Comparison of ENCODE assay signal across 8 cellular contexts in genomic region chr9:137296214-137297059, GRCh38. TPM values are rescaled to one million over a fixed set of nuclear protein-coding genes. Genes with fewer than 3 reads are reported as not detected.
DNase-seq lines count a peak whose midpoint lies in the region; ATAC-seq and TF ChIP-seq lines count a peak whose summit lies in the region.

No MANE protein-coding gene starts in this region.

- WGBS in mammary epithelial cell (ENCODE audit: low coverage, missing lambda C conversion rate), result 91% methylated on average over 22 of the region's 51 CpGs
- WGBS in endodermal cell (ENCODE audit: insufficient coverage in 1 of 2, insufficient read length in 1 of 2), 2 experiments, result 49 to 57% methylated on average over 21 to 51 of the region's 51 CpGs
- WGBS in aorta, 2 donors, result 53 to 62% methylated on average over 49 to 51 of the region's 51 CpGs

- H3K36me3 Mint-ChIP-seq in MCF 10A (ENCODE audit: insufficient read depth, unreplicated experiment) (peaks cover 5% of the 10 kb centered on the region), endodermal cell (ENCODE audit: low read depth) (no peaks in the 10 kb centered on the region), mesothelial cell of epicardium (no peaks in the 10 kb centered on the region)

- TF ChIP-seq CTCF in MCF 10A (IDR thresholded peaks at IDR 0.05; ENCODE audit: unreplicated experiment) (no peak), mammary epithelial cell (conservative IDR thresholded peaks at IDR 0.05 in 1 of 2, IDR thresholded peaks at IDR 0.05 in 1 of 2; ENCODE audit: extremely low read depth in 1 of 2, insufficient read depth in 1 of 2, low read depth in 1 of 2, low read length in 2 of 2) (no peak), endodermal cell (conservative IDR thresholded peaks at IDR 0.05) (no peak), mesothelial cell of epicardium (IDR thresholded peaks at IDR 0.05; ENCODE audit: unreplicated experiment) (no peak)

- H3K27me3 Mint-ChIP-seq in MCF 10A (ENCODE audit: insufficient read depth, unreplicated experiment), result peaks cover 11% of the 10 kb centered on the region
- H3K27me3 Mint-ChIP-seq in endodermal cell (ENCODE audit: insufficient read depth), result peaks cover 60% of the 10 kb centered on the region
- peaks cover 62% of the 10 kb centered on the region for H3K27me3 Mint-ChIP-seq in mesothelial cell of epicardium (ENCODE audit: low read depth)

- H3K27ac ChIP-seq in mammary epithelial cell (ENCODE audit: insufficient read depth, low read depth, low read length), result no peak overlapping the region
- H3K27ac ChIP-seq in endodermal cell (ENCODE audit: low read depth, low read length), result peak overlapping the region; percentile 89
- H3K27ac ChIP-seq in aorta (ENCODE audit: low read depth in 1 of 2, low read length in 2 of 2), result no peak overlapping the region

- peaks cover 2% of the 10 kb centered on the region for H4K20me1 ChIP-seq in mammary epithelial cell (ENCODE audit: insufficient read depth, low read length)

- no peak overlapping the region for H2AFZ ChIP-seq in mammary epithelial cell (ENCODE audit: low read depth, low read length)

- POLR2A ChIA-PET in MCF 10A (lab: Yijun Ruan, JAX), result no interaction called here

- H3K4me3 ChIP-seq in mammary epithelial cell (replicated peaks in 1 of 3; ENCODE audit: insufficient read depth in 1 of 3, low read depth in 2 of 3, low read length in 3 of 3) (no peak overlapping the region), endodermal cell (ENCODE audit: low read length) (no peak overlapping the region), aorta (ENCODE audit: low read length in 2 of 2) (no peak overlapping the region)

- BruUV-seq in MCF 10A (replicated peaks; lab: Mats Ljungman, UMichigan), result no TSS peak
- BruUV-seq in mammary epithelial cell (replicated peaks; lab: Mats Ljungman, UMichigan), result no TSS peak

- H3K79me2 ChIP-seq in mammary epithelial cell (ENCODE audit: insufficient read depth, low read length), result no peaks in the 10 kb centered on the region

- dilution Hi-C loops in mammary epithelial cell (cut with HindIII; ENCODE audit: low sequenced_read_pairs), result no loop called here

- H3K9me3 ChIP-seq in mammary epithelial cell (replicated peaks; ENCODE audit: insufficient read depth, low read length), result no peaks in the 10 kb centered on the region
- no peaks in the 10 kb centered on the region for H3K9me3 ChIP-seq in endodermal cell (ENCODE audit: control insufficient read depth, low read length)
- H3K9me3 ChIP-seq in aorta (ENCODE audit: control insufficient read depth, low read length), result peaks cover 3% of the 10 kb centered on the region

- H3K4me2 ChIP-seq in mammary epithelial cell (ENCODE audit: insufficient read depth, low read depth, low read length), result no peak overlapping the region

- H3K4me1 Mint-ChIP-seq in MCF 10A (ENCODE audit: insufficient read depth, unreplicated experiment) (no peaks in the 10 kb centered on the region), endodermal cell (peaks cover 21% of the 10 kb centered on the region), mesothelial cell of epicardium (peaks cover 20% of the 10 kb centered on the region)

- H3K27ac Mint-ChIP-seq in MCF 10A (ENCODE audit: low read depth, unreplicated experiment), result no peak overlapping the region
- no peak overlapping the region for H3K27ac Mint-ChIP-seq in endodermal cell
- no peak overlapping the region for H3K27ac Mint-ChIP-seq in mesothelial cell of epicardium

- DNase-seq in MCF 10A (ENCODE audit: unreplicated experiment) (no peak), mammary epithelial cell (no peak), endodermal cell (peak; percentile 68), mesothelial cell of epicardium (ENCODE audit: low spot score in 2 of 2, unreplicated experiment in 2 of 2) (no peak), aorta (no peak), epidermal melanocyte (ENCODE audit: insufficient read length, low spot score) (no peak)

- H3K27me3 ChIP-seq in mammary epithelial cell (ENCODE audit: insufficient read depth, low read length) (peaks cover 2% of the 10 kb centered on the region), endodermal cell (ENCODE audit: control insufficient read depth, insufficient read depth, low read length, poor library complexity, severe bottlenecking) (peaks cover 53% of the 10 kb centered on the region), aorta (ENCODE audit: control insufficient read depth in 1 of 2, insufficient read depth in 2 of 2, low read length in 1 of 2) (no peaks in the 10 kb centered on the region)

- in situ Hi-C loops in mammary epithelial cell (cut with MboI; ENCODE audit: low sequenced_read_pairs in 2 of 2), result loop anchor here (10.0 kb wide), 3 partner anchors 138 to 228 kb away; partner anchors contain the start of gene ENTPD8 (in 1 of the 2)

- CTCF ChIA-PET in MCF 10A (lab: Yijun Ruan, JAX) (interaction anchor here (0.6 to 1.3 kb wide), 3 partner anchors 8 to 149 kb away, joined by 3 to 4 read pairs (median 4); no protein-coding TSS in a partner anchor), mammary epithelial cell (lab: Charles Lee; ENCODE audit: low non-redundant PET) (no interaction called here)

- ATAC-seq in aorta (ENCODE audit: low FRiP score) (peak; percentile 22), HG03196 (IDR thresholded peaks at IDR 0.05; ENCODE audit: unreplicated experiment) (no peak), HG03521 (IDR thresholded peaks at IDR 0.05; ENCODE audit: unreplicated experiment) (no peak)

- no peaks in the 10 kb centered on the region for H3K36me3 ChIP-seq in mammary epithelial cell (ENCODE audit: insufficient read depth, low read length)
- H3K36me3 ChIP-seq in endodermal cell (ENCODE audit: control insufficient read depth, insufficient read depth, low read length), result no peaks in the 10 kb centered on the region
- H3K36me3 ChIP-seq in aorta (ENCODE audit: control insufficient read depth in 1 of 2, insufficient read depth in 2 of 2, low read length in 1 of 2), result no peaks in the 10 kb centered on the region

- intact Hi-C loops in MCF 10A (cut with micrococcal nuclease) (no loop called here), mammary epithelial cell (cut with micrococcal nuclease) (no loop called here), aorta (cut with DNase I) (loop anchor here in 1 of 2 donors (10.0 kb wide), 1 partner anchor 108 kb away; no protein-coding TSS in a partner anchor)

- no peaks in the 10 kb centered on the region for H3K9me3 Mint-ChIP-seq in MCF 10A (ENCODE audit: unreplicated experiment)
- H3K9me3 Mint-ChIP-seq in endodermal cell, result peaks cover 5% of the 10 kb centered on the region
- H3K9me3 Mint-ChIP-seq in mesothelial cell of epicardium, result no peaks in the 10 kb centered on the region

- H3K4me3 Mint-ChIP-seq in MCF 10A (ENCODE audit: unreplicated experiment), result peak overlapping the region; percentile 44
- peak overlapping the region; percentile 43 for H3K4me3 Mint-ChIP-seq in endodermal cell
- peak overlapping the region; percentile 68 for H3K4me3 Mint-ChIP-seq in mesothelial cell of epicardium

- H3K4me1 ChIP-seq in mammary epithelial cell (ENCODE audit: insufficient read depth, low read length) (peaks cover 24% of the 10 kb centered on the region), endodermal cell (ENCODE audit: control insufficient read depth, insufficient read depth, low read length) (peaks cover 3% of the 10 kb centered on the region), aorta (ENCODE audit: control insufficient read depth in 1 of 2, insufficient read depth in 2 of 2, low read length in 2 of 2) (no peaks in the 10 kb centered on the region)

- H3K9ac ChIP-seq in mammary epithelial cell (ENCODE audit: insufficient read depth, low read length) (no peak overlapping the region), endodermal cell (ENCODE audit: extremely low read depth, low read length, poor library complexity, severe bottlenecking) (no peak overlapping the region)

RNA-seq across cellular contexts. Expression of gene NRARP, which starts 5.6 kb away (rescaled TPM):
- total RNA-seq in MCF 10A (2022) (1.4 and 2.2 TPM in 2 replicates), mammary epithelial cell (1 to 10 TPM in 1 of 2 donors, under 1 TPM in 1; 0.50 to 1.2 TPM), endodermal cell (10 to 100 TPM; 12.1 to 12.9 TPM), mesothelial cell of epicardium (7.4 to 9.6 TPM (median 9.2 TPM) in 3 replicates), aorta (10 to 100 TPM; 13.3 to 26.6 TPM)
- polyA plus RNA-seq in mammary epithelial cell (0.37 TPM), aorta (under 1 TPM; 0.50 to 0.97 TPM)
- polyA minus RNA-seq in mammary epithelial cell, result not detected
- 59.0 TPM for polyA plus RNA-seq in endodermal cell (2013, experiment 1 of 2)
- 52.6 TPM for polyA plus RNA-seq in endodermal cell (2013, experiment 2 of 2)

RNA-seq across cellular contexts. Expression of gene TOR4A, which starts 18.9 kb away (rescaled TPM):
- 20.6 and 21.9 TPM in 2 replicates for total RNA-seq in MCF 10A (2022)
- total RNA-seq in mammary epithelial cell, result 1 to 10 TPM in 1 of 2 donors, under 1 TPM in 1; 0.73 to 1.5 TPM
- 0.11 TPM for polyA plus RNA-seq in mammary epithelial cell
- polyA minus RNA-seq in mammary epithelial cell, result not detected
- total RNA-seq in endodermal cell, result 10 to 100 TPM; 14.2 to 18.9 TPM
- 4.6 TPM for polyA plus RNA-seq in endodermal cell (2013, experiment 1 of 2)
- polyA plus RNA-seq in endodermal cell (2013, experiment 2 of 2), result 5.1 TPM
- 5.7 to 6.5 TPM (median 6.5 TPM) in 3 replicates for total RNA-seq in mesothelial cell of epicardium
- total RNA-seq in aorta, result 10 to 100 TPM; 10.4 to 14.0 TPM
- polyA plus RNA-seq in aorta, result 1 to 10 TPM; 2.6 to 6.0 TPM

RNA-seq across cellular contexts. Expression of gene NELFB, which starts 41.3 kb away (rescaled TPM):
- total RNA-seq in MCF 10A (2022) (38.0 and 40.5 TPM in 2 replicates), mammary epithelial cell (10 to 100 TPM; 39.5 to 54.9 TPM), endodermal cell (10 to 100 TPM; 73.3 to 86.6 TPM), mesothelial cell of epicardium (51.6 to 54.8 TPM (median 53.3 TPM) in 3 replicates), aorta (10 to 100 TPM; 35.5 to 40.9 TPM)
- polyA plus RNA-seq in mammary epithelial cell (44.4 TPM), aorta (10 to 100 TPM; 21.7 to 47.9 TPM)
- 37.9 TPM for polyA minus RNA-seq in mammary epithelial cell
- polyA plus RNA-seq in endodermal cell (2013, experiment 1 of 2), result 56.8 TPM
- 55.1 TPM for polyA plus RNA-seq in endodermal cell (2013, experiment 2 of 2)

RNA-seq across cellular contexts. Expression of gene STPG3, which starts 45.4 kb away (rescaled TPM):
- not detected in 2 replicates for total RNA-seq in MCF 10A (2022)
- total RNA-seq in mammary epithelial cell, result not detected
- polyA plus RNA-seq in mammary epithelial cell, result not detected
- not detected for polyA minus RNA-seq in mammary epithelial cell
- not detected for total RNA-seq in endodermal cell
- not detected for polyA plus RNA-seq in endodermal cell (2013, experiment 1 of 2)
- not detected for polyA plus RNA-seq in endodermal cell (2013, experiment 2 of 2)
- 0.18 to 0.29 TPM in 2 of 3 replicates, not detected in the other for total RNA-seq in mesothelial cell of epicardium
- total RNA-seq in aorta, result not detected
- polyA plus RNA-seq in aorta, result not detected

RNA-seq across cellular contexts. Expression of gene TUBB4B, which starts 55.4 kb away (rescaled TPM):
- total RNA-seq in MCF 10A (2022) (171 and 180 TPM in 2 replicates), mammary epithelial cell (100 to 1,000 TPM; 177 to 464 TPM), endodermal cell (100 to 1,000 TPM; 328 to 415 TPM), mesothelial cell of epicardium (146 to 152 TPM (median 148 TPM) in 3 replicates), aorta (100 to 1,000 TPM in 1 of 2 donors, 10 to 100 TPM in 1; 86.9 to 152 TPM)
- polyA plus RNA-seq in mammary epithelial cell (853 TPM), aorta (100 to 1,000 TPM in 1 of 2 donors, 10 to 100 TPM in 1; 94.2 to 128 TPM)
- polyA minus RNA-seq in mammary epithelial cell, result 613 TPM
- polyA plus RNA-seq in endodermal cell (2013, experiment 1 of 2), result 395 TPM
- polyA plus RNA-seq in endodermal cell (2013, experiment 2 of 2), result 425 TPM
